Comparison of ENCODE assay signal across 1 cellular context in genomic region chr19:17749912-17750317, GRCh38.
TF ChIP-seq lines count a peak whose summit lies in the region.

No MANE protein-coding gene starts in this region.

TF ChIP-seq in K562, 482 proteins besides CTCF, POLR2A, EP300 and RAD21 (continued from another document and continues in another):
- TF ChIP-seq MYNN (IDR thresholded peaks at IDR 0.05): no peak
- TF ChIP-seq MYNN (CRISPR knock-in tag; IDR thresholded peaks at IDR 0.05): no peak
- TF ChIP-seq NFYB (IDR thresholded peaks at IDR 0.05; ENCODE audit: extremely low read depth, insufficient read length): no peak
- TF ChIP-seq MTF1 (CRISPR knock-in tag; IDR thresholded peaks at IDR 0.05; ENCODE audit: borderline replicate concordance): no peak
- no peak for TF ChIP-seq SMARCC2 (IDR thresholded peaks at IDR 0.05; ENCODE audit: low read depth)
- TF ChIP-seq KDM4B (IDR thresholded peaks at IDR 0.05; ENCODE audit: borderline replicate concordance in 2 of 2, low read depth in 1 of 2): no peak
- TF ChIP-seq HMGXB4 (CRISPR knock-in tag; IDR thresholded peaks at IDR 0.05): no peak
- TF ChIP-seq RB1 (IDR thresholded peaks at IDR 0.05; ENCODE audit: low read depth): no peak
- TF ChIP-seq KAT7 (CRISPR knock-in tag; IDR thresholded peaks at IDR 0.05; ENCODE audit: borderline replicate concordance): 0 out of 2 replicates have a peak, but pooled peaks have one; percentile 38
- TF ChIP-seq ZFP36 (IDR thresholded peaks at IDR 0.05; ENCODE audit: low read depth, low read length, partially characterized antibody): peak; percentile 96
- TF ChIP-seq IRF1 (CRISPR knock-in tag; IDR thresholded peaks at IDR 0.05; ENCODE audit: borderline replicate concordance): no peak
- no peak for TF ChIP-seq ZNF717 (CRISPR knock-in tag; IDR thresholded peaks at IDR 0.05)
- TF ChIP-seq PTBP1 (IDR thresholded peaks at IDR 0.05; ENCODE audit: low read depth, low read length): no peak
- TF ChIP-seq MBD1 (CRISPR knock-in tag; IDR thresholded peaks at IDR 0.05): no peak
- no peak for TF ChIP-seq VEZF1 (CRISPR knock-in tag; IDR thresholded peaks at IDR 0.05)
- no peak for TF ChIP-seq ERF (CRISPR knock-in tag; IDR thresholded peaks at IDR 0.05)
- TF ChIP-seq ZNF436 (CRISPR knock-in tag; IDR thresholded peaks at IDR 0.05): no peak
- no peak for TF ChIP-seq DNMT1 (IDR thresholded peaks at IDR 0.05)
- no peak for TF ChIP-seq WHSC1 (IDR thresholded peaks at IDR 0.05; ENCODE audit: low read length)
- no peak for TF ChIP-seq MLX (CRISPR knock-in tag; conservative IDR thresholded peaks at IDR 0.05)
- no peak for TF ChIP-seq HNRNPL (IDR thresholded peaks at IDR 0.05; ENCODE audit: low read depth, low read length)
- no peak for TF ChIP-seq NCOA2 (IDR thresholded peaks at IDR 0.05; ENCODE audit: partially characterized antibody in 2 of 2)
- TF ChIP-seq TEAD2 (tag; IDR thresholded peaks at IDR 0.05): no peak
- TF ChIP-seq JUND (IDR thresholded peaks at IDR 0.05; ENCODE audit: borderline replicate concordance, low read depth, low read length): peak; percentile 15; the same call in 1 of the 2 replicates
- TF ChIP-seq JUND (tag; IDR thresholded peaks at IDR 0.05; ENCODE audit: borderline replicate concordance, low read depth, low read length): no peak; the same call in 2 of the 3 replicates
- peak; percentile 55; the same call in 1 of the 2 replicates for TF ChIP-seq CTBP1 (IDR thresholded peaks at IDR 0.05; ENCODE audit: borderline replicate concordance)
- no peak for TF ChIP-seq NBN (IDR thresholded peaks at IDR 0.05; ENCODE audit: low read depth)
- peak; percentile 55 for TF ChIP-seq RBM25 (IDR thresholded peaks at IDR 0.05; ENCODE audit: low read depth, low read length, severe bottlenecking)
- TF ChIP-seq NR2F6 (CRISPR knock-in tag; IDR thresholded peaks at IDR 0.05): no peak
- TF ChIP-seq KDM5B (IDR thresholded peaks at IDR 0.05; ENCODE audit: insufficient replicate concordance, low read depth, low read length): peak; percentile 26
- TF ChIP-seq TCFL5 (CRISPR knock-in tag; conservative IDR thresholded peaks at IDR 0.05): no peak
- no peak for TF ChIP-seq POLR2AphosphoS2 (IDR thresholded peaks at IDR 0.05; ENCODE audit: low read length)
- no peak for TF ChIP-seq HNRNPH1 (optimal IDR thresholded peaks at IDR 0.05; ENCODE audit: low read depth, low read length)
- TF ChIP-seq ELK1 (CRISPR knock-in tag; IDR thresholded peaks at IDR 0.05): no peak
- no peak for TF ChIP-seq KLF16 (IDR thresholded peaks at IDR 0.05)
- 0 out of 2 replicates have a peak, but pooled peaks have one; percentile 49 for TF ChIP-seq FOXP1 (CRISPR knock-in tag; IDR thresholded peaks at IDR 0.05)
- no peak for TF ChIP-seq ZBTB2 (IDR thresholded peaks at IDR 0.05)
- peak; percentile 60; the same call in 1 of the 2 replicates for TF ChIP-seq HDAC2 (IDR thresholded peaks at IDR 0.05)
- no peak for TF ChIP-seq NCOR1 (IDR thresholded peaks at IDR 0.05)
- no peak for TF ChIP-seq LEF1 (IDR thresholded peaks at IDR 0.05)
- TF ChIP-seq NR0B1 (IDR thresholded peaks at IDR 0.05; ENCODE audit: partially characterized antibody): no peak
- no peak for TF ChIP-seq CHD7 (IDR thresholded peaks at IDR 0.05; ENCODE audit: low read depth, low read length)
- no peak for TF ChIP-seq SMAD2 (IDR thresholded peaks at IDR 0.05; ENCODE audit: low read depth, low read length)
- TF ChIP-seq ZNF551 (CRISPR knock-in tag; IDR thresholded peaks at IDR 0.05): no peak
- no peak for TF ChIP-seq CXXC5 (CRISPR knock-in tag; IDR thresholded peaks at IDR 0.05)
